In genomic region chr6:14639983-14640599, GRCh38 we compare ENCODE assay signal across 1 cellular context.
TF ChIP-seq lines count a peak whose summit lies in the region.

No MANE protein-coding gene starts in this region.

TF ChIP-seq in GM23338, 12 proteins besides CTCF, POLR2A, EP300 and RAD21 (continued from another document):
- TF ChIP-seq ZNF462 (CRISPR knock-in tag; IDR thresholded peaks at IDR 0.05) (peak; percentile 69), EZH2 (IDR thresholded peaks at IDR 0.05; ENCODE audit: low read depth, unreplicated experiment) (no peak), EZH2phosphoT487 (IDR thresholded peaks at IDR 0.05; ENCODE audit: unreplicated experiment) (no peak), CREB1 (CRISPR knock-in tag; IDR thresholded peaks at IDR 0.05; ENCODE audit: low read depth) (peak; percentile 79), STAT1 (IDR thresholded peaks at IDR 0.05; ENCODE audit: unreplicated experiment) (no peak), POLR2AphosphoS5 (IDR thresholded peaks at IDR 0.05; ENCODE audit: low read depth) (no peak)
